1 cellular context compared by ENCODE assay signal in genomic region chr12:38892090-38892786, GRCh38.
TF ChIP-seq lines count a peak whose summit lies in the region.

No MANE protein-coding gene starts in this region.

TF ChIP-seq in HepG2, 621 proteins besides CTCF, POLR2A, EP300 and RAD21 (continued from another document and continues in another):
- TF ChIP-seq BCLAF1 (IDR thresholded peaks at IDR 0.05): no peak
- peak; percentile 78 for TF ChIP-seq POGK (CRISPR knock-in tag; conservative IDR thresholded peaks at IDR 0.05)
- TF ChIP-seq ZNF143 (CRISPR knock-in tag; IDR thresholded peaks at IDR 0.05): no peak
- TF ChIP-seq ISL2 (CRISPR knock-in tag; IDR thresholded peaks at IDR 0.05): peak; percentile 76
- no peak for TF ChIP-seq ETV6 (CRISPR knock-in tag; conservative IDR thresholded peaks at IDR 0.05)
- 0 out of 2 replicates have a peak, but pooled peaks have one; percentile 29 for TF ChIP-seq ZNF605 (CRISPR knock-in tag; IDR thresholded peaks at IDR 0.05)
- no peak for TF ChIP-seq CCAR2 (optimal IDR thresholded peaks at IDR 0.05; ENCODE audit: low read depth, low read length)
- TF ChIP-seq ZBTB1 (CRISPR knock-in tag; IDR thresholded peaks at IDR 0.05; ENCODE audit: borderline replicate concordance): no peak
- TF ChIP-seq HNF4G (IDR thresholded peaks at IDR 0.05; ENCODE audit: borderline replicate concordance, low read depth, low read length): peak; percentile 85
- TF ChIP-seq HNF4G (CRISPR knock-in tag; IDR thresholded peaks at IDR 0.05; ENCODE audit: borderline replicate concordance, low read depth): peak; percentile 78; the same call in 1 of the 2 replicates
- no peak for TF ChIP-seq TRAFD1 (CRISPR knock-in tag; IDR thresholded peaks at IDR 0.05; ENCODE audit: borderline replicate concordance)
- no peak for TF ChIP-seq ZNF280B (CRISPR knock-in tag; IDR thresholded peaks at IDR 0.05; ENCODE audit: borderline replicate concordance)
- TF ChIP-seq RBM39 (IDR thresholded peaks at IDR 0.05; ENCODE audit: low read depth, low read length, poor library complexity, severe bottlenecking): no peak
- no peak for TF ChIP-seq CSRNP2 (CRISPR knock-in tag; conservative IDR thresholded peaks at IDR 0.05; ENCODE audit: low read depth)
- TF ChIP-seq ZGPAT (CRISPR knock-in tag; IDR thresholded peaks at IDR 0.05): peak; percentile 76; the same call in 1 of the 2 replicates
- no peak for TF ChIP-seq SRF (IDR thresholded peaks at IDR 0.05; ENCODE audit: low read depth, low read length)
- no peak for TF ChIP-seq MAZ (IDR thresholded peaks at IDR 0.05; ENCODE audit: borderline replicate concordance, low read depth, low read length)
- no peak for TF ChIP-seq MAZ (CRISPR knock-in tag; IDR thresholded peaks at IDR 0.05; ENCODE audit: low read depth)
- no peak for TF ChIP-seq TCF7L2 (IDR thresholded peaks at IDR 0.05; ENCODE audit: low read depth, low read length)
- TF ChIP-seq KAT7 (CRISPR knock-in tag; IDR thresholded peaks at IDR 0.05; ENCODE audit: borderline replicate concordance): no peak
- no peak for TF ChIP-seq ZFAT (CRISPR knock-in tag; conservative IDR thresholded peaks at IDR 0.05)
- no peak for TF ChIP-seq ZNF276 (CRISPR knock-in tag; IDR thresholded peaks at IDR 0.05; ENCODE audit: low read depth)
- peak; percentile 65; the same call in 1 of the 2 replicates for TF ChIP-seq IRF2 (CRISPR knock-in tag; IDR thresholded peaks at IDR 0.05)
- TF ChIP-seq ZNF33A (CRISPR knock-in tag; IDR thresholded peaks at IDR 0.05; ENCODE audit: borderline replicate concordance): no peak
- TF ChIP-seq SP5 (CRISPR knock-in tag; IDR thresholded peaks at IDR 0.05; ENCODE audit: borderline replicate concordance, low read depth): peak; percentile 53; the same call in 1 of the 2 replicates
- no peak for TF ChIP-seq CHD4 (IDR thresholded peaks at IDR 0.05; ENCODE audit: borderline replicate concordance, low read length)
- TF ChIP-seq HNRNPUL1 (IDR thresholded peaks at IDR 0.05; ENCODE audit: low read depth, low read length): no peak
- no peak for TF ChIP-seq ZNF792 (CRISPR knock-in tag; IDR thresholded peaks at IDR 0.05)
- TF ChIP-seq ZNF160 (CRISPR knock-in tag; IDR thresholded peaks at IDR 0.05): no peak
- TF ChIP-seq SIX4 (CRISPR knock-in tag; IDR thresholded peaks at IDR 0.05): peak; percentile 54; the same call in 1 of the 2 replicates
- TF ChIP-seq ZMYM4 (CRISPR knock-in tag; IDR thresholded peaks at IDR 0.05): peak; percentile 75
- peak; percentile 58; the same call in 1 of the 2 replicates for TF ChIP-seq ARID3A (IDR thresholded peaks at IDR 0.05; ENCODE audit: low read depth, low read length)
- no peak for TF ChIP-seq NAIF1 (CRISPR knock-in tag; IDR thresholded peaks at IDR 0.05; ENCODE audit: borderline replicate concordance)
- no peak for TF ChIP-seq ZNF382 (CRISPR knock-in tag; IDR thresholded peaks at IDR 0.05; ENCODE audit: borderline replicate concordance)
- 0 out of 2 replicates have a peak, but pooled peaks have one; percentile 29 for TF ChIP-seq ZNF430 (CRISPR knock-in tag; IDR thresholded peaks at IDR 0.05)
- peak; percentile 33; the same call in 1 of the 2 replicates for TF ChIP-seq MXD4 (CRISPR knock-in tag; IDR thresholded peaks at IDR 0.05)
- TF ChIP-seq BRCA1 (CRISPR knock-in tag; IDR thresholded peaks at IDR 0.05): no peak
- no peak for TF ChIP-seq ZNF576 (CRISPR knock-in tag; IDR thresholded peaks at IDR 0.05)
- TF ChIP-seq ZNF558 (CRISPR knock-in tag; IDR thresholded peaks at IDR 0.05; ENCODE audit: borderline replicate concordance): no peak
- TF ChIP-seq CENPBD1 (CRISPR knock-in tag; IDR thresholded peaks at IDR 0.05; ENCODE audit: borderline replicate concordance, low read depth): no peak
- TF ChIP-seq HNRNPL (IDR thresholded peaks at IDR 0.05; ENCODE audit: low read depth, low read length): no peak
- TF ChIP-seq KDM1A (CRISPR knock-in tag; IDR thresholded peaks at IDR 0.05): peak; percentile 46; the same call in 1 of the 2 replicates
- no peak for TF ChIP-seq EHMT2 (IDR thresholded peaks at IDR 0.05; ENCODE audit: borderline replicate concordance, low read depth, low read length)
- no peak for TF ChIP-seq ZNF446 (CRISPR knock-in tag; IDR thresholded peaks at IDR 0.05)
- 0 out of 2 replicates have a peak, but pooled peaks have one; percentile 47 for TF ChIP-seq JUN (CRISPR knock-in tag; IDR thresholded peaks at IDR 0.05)
- TF ChIP-seq MXI1 (IDR thresholded peaks at IDR 0.05; ENCODE audit: borderline replicate concordance, low read depth, low read length): peak; percentile 39; the same call in 1 of the 3 replicates
- no peak for TF ChIP-seq ZNF777 (CRISPR knock-in tag; IDR thresholded peaks at IDR 0.05)
- TF ChIP-seq BORCS8-MEF2B (CRISPR knock-in tag; IDR thresholded peaks at IDR 0.05): no peak
- TF ChIP-seq ZNF333 (CRISPR knock-in tag; IDR thresholded peaks at IDR 0.05; ENCODE audit: borderline replicate concordance): no peak
- TF ChIP-seq NONO (IDR thresholded peaks at IDR 0.05): no peak
- 0 out of 2 replicates have a peak, but pooled peaks have one; percentile 32 for TF ChIP-seq NONO (CRISPR knock-in tag; conservative IDR thresholded peaks at IDR 0.05)
- no peak for TF ChIP-seq ZNF362 (CRISPR knock-in tag; IDR thresholded peaks at IDR 0.05; ENCODE audit: borderline replicate concordance)
- TF ChIP-seq JUNB (CRISPR knock-in tag; IDR thresholded peaks at IDR 0.05; ENCODE audit: borderline replicate concordance): peak; percentile 83; the same call in 1 of the 2 replicates
